ENCODE assay signal across 8 cellular contexts in genomic region chr12:67222302-67222701, GRCh38. TPM values are rescaled to one million over a fixed set of nuclear protein-coding genes. Genes with fewer than 3 reads are reported as not detected.
DNase-seq lines count a peak whose midpoint lies in the region; ATAC-seq, FAIRE-seq and TF ChIP-seq lines count a peak whose summit lies in the region.

No MANE protein-coding gene starts in this region.

- H2AFZ ChIP-seq in KMS-11 (ENCODE audit: low read depth): no peak overlapping the region

- no peak overlapping the region for H3K4me3 Mint-ChIP-seq in activated naive CD8-positive, alpha-beta T cell treated with anti-CD3 and anti-CD28 coated beads for 36 hours

- DNase-seq in D721Med (ENCODE audit: insufficient read length, low spot score): no peak
- DNase-seq in left kidney (ENCODE audit: low read depth, low spot score): peak; percentile 47
- DNase-seq in lower lobe of right lung: no peak
- DNase-seq in activated naive CD8-positive, alpha-beta T cell treated with anti-CD3 and anti-CD28 coated beads for 36 hours: no peak
- no peak for DNase-seq in NOMO-1 treated with DMSO at 0.1 percent for 48 hours (lab: John Stamatoyannopoulos, UW; ENCODE audit: unreplicated experiment)
- DNase-seq in dermis blood vessel endothelial cell: no peak

- ATAC-seq in lower lobe of right lung: no peak

- no peaks in the 10 kb centered on the region for H3K27me3 Mint-ChIP-seq in activated naive CD8-positive, alpha-beta T cell treated with anti-CD3 and anti-CD28 coated beads for 36 hours

- no peaks in the 10 kb centered on the region for H4K20me1 ChIP-seq in KMS-11 (ENCODE audit: insufficient read depth)

- H3K27me3 ChIP-seq in KMS-11 (ENCODE audit: insufficient read depth, low read depth) (no peaks in the 10 kb centered on the region), lower lobe of right lung (ENCODE audit: low read depth) (no peaks in the 10 kb centered on the region)

- no peaks in the 10 kb centered on the region for H3K9me3 ChIP-seq in lower lobe of right lung

- no peak overlapping the region for H3K27ac ChIP-seq in KMS-11
- no peak overlapping the region for H3K27ac ChIP-seq in VCaP
- no peak overlapping the region for H3K27ac ChIP-seq in lower lobe of right lung

- FAIRE-seq in D721Med (lab: Jason Lieb, UNC): no peak

- no peak overlapping the region for H3K4me2 ChIP-seq in KMS-11

- no peaks in the 10 kb centered on the region for H3K36me3 Mint-ChIP-seq in activated naive CD8-positive, alpha-beta T cell treated with anti-CD3 and anti-CD28 coated beads for 36 hours

- TF ChIP-seq CTCF in D721Med (IDR thresholded peaks at IDR 0.05; ENCODE audit: insufficient read depth, missing control alignments): peak; percentile 31
- TF ChIP-seq CTCF in KMS-11 (conservative IDR thresholded peaks at IDR 0.05; ENCODE audit: low read depth, low read length): peak; percentile 47; the same call in 1 of the 2 replicates
- TF ChIP-seq CTCF in VCaP (conservative IDR thresholded peaks at IDR 0.05): peak; percentile 84
- no peak for TF ChIP-seq CTCF in lower lobe of right lung (IDR thresholded peaks at IDR 0.05)

- H3K4me1 ChIP-seq in KMS-11 (ENCODE audit: low read depth, poor library complexity, severe bottlenecking): no peaks in the 10 kb centered on the region
- H3K4me1 ChIP-seq in lower lobe of right lung: no peaks in the 10 kb centered on the region

- no peaks in the 10 kb centered on the region for H3K79me2 ChIP-seq in KMS-11 (ENCODE audit: insufficient read depth, low read depth)

- peaks cover under 1% of the 10 kb centered on the region for H3K9me3 Mint-ChIP-seq in activated naive CD8-positive, alpha-beta T cell treated with anti-CD3 and anti-CD28 coated beads for 36 hours

- H3K4me3 ChIP-seq in KMS-11 (IDR thresholded peaks at IDR 0.05; ENCODE audit: insufficient read depth, low read depth, low read length): no peak overlapping the region
- H3K4me3 ChIP-seq in lower lobe of right lung: no peak overlapping the region

- peaks cover 2% of the 10 kb centered on the region for H3K4me1 Mint-ChIP-seq in activated naive CD8-positive, alpha-beta T cell treated with anti-CD3 and anti-CD28 coated beads for 36 hours

- H3K27ac Mint-ChIP-seq in activated naive CD8-positive, alpha-beta T cell treated with anti-CD3 and anti-CD28 coated beads for 36 hours: no peak overlapping the region

- intact Hi-C loops in lower lobe of right lung (cut with DNase I): no loop called here

- no peak overlapping the region for H3K9ac ChIP-seq in KMS-11

- H3K36me3 ChIP-seq in KMS-11 (ENCODE audit: insufficient read depth) (no peaks in the 10 kb centered on the region), lower lobe of right lung (no peaks in the 10 kb centered on the region)

RNA-seq across cellular contexts. Expression of gene CAND1, which starts 46.9 kb away (rescaled TPM):
- total RNA-seq in lower lobe of right lung (104 TPM), dermis blood vessel endothelial cell (110 and 162 TPM in 2 replicates)
- total RNA-seq in activated naive CD8-positive, alpha-beta T cell treated with anti-CD3 and anti-CD28 coated beads for 36 hours: 100 to 1,000 TPM; 234 to 246 TPM
